1 cellular context compared by ENCODE assay signal in genomic region chr6:157953580-157954091, GRCh38.
TF ChIP-seq lines count a peak whose summit lies in the region.

No MANE protein-coding gene starts in this region.

TF ChIP-seq in HepG2, 621 proteins besides CTCF, POLR2A, EP300 and RAD21 (continued from another document and continues in another):
- TF ChIP-seq ZNF205 (CRISPR knock-in tag; IDR thresholded peaks at IDR 0.05) (0 out of 2 replicates have a peak, but pooled peaks have one; percentile 32), ELF1 (CRISPR knock-in tag; IDR thresholded peaks at IDR 0.05) (no peak), ZNF17 (CRISPR knock-in tag; IDR thresholded peaks at IDR 0.05) (no peak), PRDM15 (CRISPR knock-in tag; IDR thresholded peaks at IDR 0.05) (no peak), NPAS2 (CRISPR knock-in tag; IDR thresholded peaks at IDR 0.05; ENCODE audit: borderline replicate concordance) (no peak), ZNF639 (CRISPR knock-in tag; conservative IDR thresholded peaks at IDR 0.05) (no peak), ZNF790 (CRISPR knock-in tag; IDR thresholded peaks at IDR 0.05; ENCODE audit: borderline replicate concordance) (no peak), HOXA3 (CRISPR knock-in tag; IDR thresholded peaks at IDR 0.05) (peak; percentile 31; the same call in 1 of the 2 replicates), CREB1 (IDR thresholded peaks at IDR 0.05) (peak; percentile 55; the same call in 1 of the 2 replicates), CREB1 (CRISPR knock-in tag; IDR thresholded peaks at IDR 0.05) (no peak), ZNF564 (CRISPR knock-in tag; IDR thresholded peaks at IDR 0.05) (0 out of 2 replicates have a peak, but pooled peaks have one; percentile 25), ESRRA (CRISPR knock-in tag; IDR thresholded peaks at IDR 0.05; ENCODE audit: low read depth) (no peak), U2AF2 (IDR thresholded peaks at IDR 0.05; ENCODE audit: low read depth, low read length) (no peak), TAF1 (CRISPR knock-in tag; IDR thresholded peaks at IDR 0.05) (peak; percentile 39), ZNF367 (CRISPR knock-in tag; IDR thresholded peaks at IDR 0.05; ENCODE audit: borderline replicate concordance) (no peak; the same call in 1 of the 2 replicates), ISL2 (CRISPR knock-in tag; IDR thresholded peaks at IDR 0.05) (no peak), GATAD2A (CRISPR knock-in tag; IDR thresholded peaks at IDR 0.05) (no peak), ZNF678 (CRISPR knock-in tag; IDR thresholded peaks at IDR 0.05) (no peak), PAF1 (CRISPR knock-in tag; IDR thresholded peaks at IDR 0.05) (no peak), ZNF772 (CRISPR knock-in tag; IDR thresholded peaks at IDR 0.05) (peak; percentile 58; the same call in 1 of the 2 replicates), ZSCAN25 (CRISPR knock-in tag; IDR thresholded peaks at IDR 0.05) (no peak), ZNF839 (CRISPR knock-in tag; IDR thresholded peaks at IDR 0.05; ENCODE audit: borderline replicate concordance) (0 out of 2 replicates have a peak, but pooled peaks have one; percentile 60), YEATS4 (CRISPR knock-in tag; IDR thresholded peaks at IDR 0.05; ENCODE audit: borderline replicate concordance) (peak; percentile 44), FOSL2 (CRISPR knock-in tag; IDR thresholded peaks at IDR 0.05) (0 out of 2 replicates have a peak, but pooled peaks have one; percentile 8), STAT6 (CRISPR knock-in tag; IDR thresholded peaks at IDR 0.05; ENCODE audit: borderline replicate concordance) (no peak), ZNF451 (CRISPR knock-in tag; IDR thresholded peaks at IDR 0.05) (no peak), RFX5 (IDR thresholded peaks at IDR 0.05; ENCODE audit: low read depth, low read length) (no peak), SIN3A (IDR thresholded peaks at IDR 0.05; ENCODE audit: borderline replicate concordance, low read depth, low read length) (no peak), CBX1 (IDR thresholded peaks at IDR 0.05; ENCODE audit: low read depth) (no peak), DBP (CRISPR knock-in tag; IDR thresholded peaks at IDR 0.05; ENCODE audit: not compliant biosample characterization) (peak; percentile 66), ZBTB26 (CRISPR knock-in tag; IDR thresholded peaks at IDR 0.05; ENCODE audit: borderline replicate concordance) (no peak), SOX6 (IDR thresholded peaks at IDR 0.05) (no peak), SOX6 (CRISPR knock-in tag; IDR thresholded peaks at IDR 0.05) (no peak), ZNF496 (CRISPR knock-in tag; IDR thresholded peaks at IDR 0.05; ENCODE audit: insufficient replicate concordance) (no peak), EED (CRISPR knock-in tag; IDR thresholded peaks at IDR 0.05) (no peak), RFXAP (CRISPR knock-in tag; IDR thresholded peaks at IDR 0.05; ENCODE audit: borderline replicate concordance) (0 out of 2 replicates have a peak, but pooled peaks have one; percentile 61), HMGXB4 (CRISPR knock-in tag; IDR thresholded peaks at IDR 0.05; ENCODE audit: borderline replicate concordance in 1 of 2, low read depth in 1 of 2) (peak in 1 of 2 experiments; percentile 12; a peak in 1 of 4 replicates), STAG1 (CRISPR knock-in tag; IDR thresholded peaks at IDR 0.05) (peak; percentile 25; the same call in 1 of the 2 replicates), JUND (CRISPR knock-in tag; IDR thresholded peaks at IDR 0.05) (peak; percentile 62; the same call in 1 of the 2 replicates), ZNF276 (CRISPR knock-in tag; IDR thresholded peaks at IDR 0.05; ENCODE audit: low read depth) (no peak), TMF1 (CRISPR knock-in tag; IDR thresholded peaks at IDR 0.05; ENCODE audit: low read depth) (no peak), RERE (CRISPR knock-in tag; IDR thresholded peaks at IDR 0.05; ENCODE audit: low read depth) (no peak), ELF4 (CRISPR knock-in tag; IDR thresholded peaks at IDR 0.05; ENCODE audit: borderline replicate concordance) (0 out of 2 replicates have a peak, but pooled peaks have one; percentile 15)
